In genomic region chr7:29414216-29414615, GRCh38 we compare ENCODE assay signal across 15 cellular contexts.
A peak's percentile ranks its signal among the peaks of the same experiment; 100 is the strongest.
DNase-seq lines count a peak whose midpoint lies in the region; ATAC-seq and TF ChIP-seq lines count a peak whose summit lies in the region.
"Had no signal": no experiment of that assay in that cellular context is flagged by ENCODE, and none has a peak within 500 bp of the region (broad histone marks: within the 10 kb centered on the region; RNA-seq: fewer than 3 reads in every experiment).

No MANE protein-coding gene starts in this region.

- H3K4me1 ChIP-seq in MM.1S (ENCODE audit: low read length) (peaks cover 36% of the 10 kb centered on the region), neural progenitor cell (no peaks in the 10 kb centered on the region), upper lobe of left lung (no peaks in the 10 kb centered on the region), ovary (ENCODE audit: insufficient read depth) (no peaks in the 10 kb centered on the region)

- H3F3A ChIP-seq in MM.1S (ENCODE audit: insufficient read depth, low read length) = peaks cover 12% of the 10 kb centered on the region; the same call in 1 of the 2 replicates
- H3F3A ChIP-seq in neural progenitor cell (ENCODE audit: low read depth) = no peaks in the 10 kb centered on the region

- 79 to 85% methylated on average over 9 to 10 of the region's 10 CpGs for WGBS in upper lobe of left lung, 2 donors
- WGBS in ovary, 3 donors = 94 to 96% (median 95%) methylated on average over 10 of the region's 10 CpGs

- TF ChIP-seq POLR2A in upper lobe of left lung (IDR thresholded peaks at IDR 0.05) (no peak), ovary (IDR thresholded peaks at IDR 0.05) (no peak)

- intact Hi-C loops in activated T-helper 2 cell treated with anti-CD3 and anti-CD28 coated beads, Interferon-gamma antibody, Interleukin-2, Interleukin-4, amounts not matched to agents 10 μg/mL and 5 μg/mL and 100 μg/mL, durations not matched to agents 14 hours and 24 hours and 36 hours (cut with micrococcal nuclease) = no loop called here
- intact Hi-C loops in ovary (cut with DNase I) = loop anchor here in 1 of 4 donors (10.0 kb wide), 1 partner anchor 489 kb away; no protein-coding TSS in a partner anchor

- H3K4me3 ChIP-seq in MM.1S (ENCODE audit: low read length) = no peak overlapping the region
- H3K4me3 ChIP-seq in neural progenitor cell = no peak overlapping the region
- H3K4me3 ChIP-seq in upper lobe of left lung = no peak overlapping the region
- no peak overlapping the region for H3K4me3 ChIP-seq in ovary

- H3K79me2 ChIP-seq in MM.1S (ENCODE audit: low read length) (no peaks in the 10 kb centered on the region), neural progenitor cell (ENCODE audit: low read depth) (no peaks in the 10 kb centered on the region)

- H4K20me1 ChIP-seq in MM.1S (ENCODE audit: insufficient read depth, low read length) (no peaks in the 10 kb centered on the region), neural progenitor cell (ENCODE audit: low read depth) (no peaks in the 10 kb centered on the region)

- H3K27me3 ChIP-seq in MM.1S (replicated peaks; ENCODE audit: insufficient read depth, low read length) (no peaks in the 10 kb centered on the region), neural progenitor cell (no peaks in the 10 kb centered on the region), upper lobe of left lung (no peaks in the 10 kb centered on the region), ovary (no peaks in the 10 kb centered on the region)

- H2AFZ ChIP-seq in MM.1S (ENCODE audit: low read length) (no peak overlapping the region), neural progenitor cell (replicated peaks) (no peak overlapping the region)

- TF ChIP-seq CTCF in MM.1S (IDR thresholded peaks at IDR 0.05; ENCODE audit: low read length) = no peak
- TF ChIP-seq CTCF in neural progenitor cell (IDR thresholded peaks at IDR 0.05) = no peak
- no peak for TF ChIP-seq CTCF in upper lobe of left lung (IDR thresholded peaks at IDR 0.05)
- no peak for TF ChIP-seq CTCF in ovary (IDR thresholded peaks at IDR 0.05)

- H3K27ac ChIP-seq in MM.1S (ENCODE audit: low read length) = no peak overlapping the region
- H3K27ac ChIP-seq in neural progenitor cell = no peak overlapping the region
- H3K27ac ChIP-seq in upper lobe of left lung = no peak overlapping the region
- no peak overlapping the region for H3K27ac ChIP-seq in ovary
- H3K27ac ChIP-seq: C4-2B had no signal

- H3K9me3 Mint-ChIP-seq in immature natural killer cell (no peaks in the 10 kb centered on the region), neural progenitor cell (no peaks in the 10 kb centered on the region)
- no peaks in the 10 kb centered on the region for H3K9me3 Mint-ChIP-seq in activated T-helper 2 cell treated with anti-CD3 and anti-CD28 coated beads, Interferon-gamma antibody, Interleukin-2, Interleukin-4, amounts not matched to agents 10 μg/mL and 5 μg/mL and 100 μg/mL, durations not matched to agents 14 hours and 24 hours and 36 hours
- H3K9me3 Mint-ChIP-seq: CD4-positive, alpha-beta T cell; H9; IgD-negative memory B cell had no signal

- no peaks in the 10 kb centered on the region for H3K9me2 ChIP-seq in MM.1S (replicated peaks; ENCODE audit: insufficient read depth, low read length)

- no peaks in the 10 kb centered on the region for H3K9me3 ChIP-seq in MM.1S (replicated peaks; ENCODE audit: insufficient read depth, low read length)
- H3K9me3 ChIP-seq in neural progenitor cell (ENCODE audit: low read depth) = no peaks in the 10 kb centered on the region
- H3K9me3 ChIP-seq in upper lobe of left lung = no peaks in the 10 kb centered on the region
- no peaks in the 10 kb centered on the region for H3K9me3 ChIP-seq in ovary
- H3K9me3 ChIP-seq: Caco-2 had no signal

- H3K27ac Mint-ChIP-seq in immature natural killer cell = peak overlapping the region in 1 of 6 donors; percentile 31
- H3K27ac Mint-ChIP-seq in neural progenitor cell = peak overlapping the region; percentile 50
- H3K27ac Mint-ChIP-seq in activated T-helper 2 cell treated with anti-CD3 and anti-CD28 coated beads, Interferon-gamma antibody, Interleukin-2, Interleukin-4, amounts not matched to agents 10 μg/mL and 5 μg/mL and 100 μg/mL, durations not matched to agents 14 hours and 24 hours and 36 hours = no peak overlapping the region
- H3K27ac Mint-ChIP-seq: CD4-positive, alpha-beta T cell; H9; IgD-negative memory B cell had no signal

- DNase-seq in MM.1S (no peak), immature natural killer cell (peak in 2 of 3 donors; percentile 11 to 12), neural progenitor cell (ENCODE audit: low spot score) (no peak), upper lobe of left lung (no peak), ovary (no peak)
- DNase-seq in activated T-helper 2 cell treated with anti-CD3 and anti-CD28 coated beads, Interferon-gamma antibody, Interleukin-2, Interleukin-4, amounts not matched to agents 10 μg/mL and 5 μg/mL and 100 μg/mL, durations not matched to agents 14 hours and 24 hours and 36 hours (ENCODE audit: low spot score) = no peak
- no peak for DNase-seq in effector CD4-positive, alpha-beta T cell
- DNase-seq: AML-193; Caco-2; CD4-positive, alpha-beta T cell; GOT3; H9 had no signal

- H3K27me3 Mint-ChIP-seq in immature natural killer cell (ENCODE audit: low read depth in 3 of 3) = peaks cover 0 to 4% (median 0%) of the 10 kb centered on the region in 3 donors
- H3K27me3 Mint-ChIP-seq in neural progenitor cell (ENCODE audit: insufficient read depth, low read depth) = peaks cover 2% of the 10 kb centered on the region
- peaks cover 4% of the 10 kb centered on the region for H3K27me3 Mint-ChIP-seq in activated T-helper 2 cell treated with anti-CD3 and anti-CD28 coated beads, Interferon-gamma antibody, Interleukin-2, Interleukin-4, amounts not matched to agents 10 μg/mL and 5 μg/mL and 100 μg/mL, durations not matched to agents 14 hours and 24 hours and 36 hours (ENCODE audit: low read depth)
- H3K27me3 Mint-ChIP-seq: CD4-positive, alpha-beta T cell had no signal

- H3K4me1 Mint-ChIP-seq in immature natural killer cell (peaks cover 11 to 18% of the 10 kb centered on the region in 2 donors), neural progenitor cell (no peaks in the 10 kb centered on the region)
- H3K4me1 Mint-ChIP-seq in activated T-helper 2 cell treated with anti-CD3 and anti-CD28 coated beads, Interferon-gamma antibody, Interleukin-2, Interleukin-4, amounts not matched to agents 10 μg/mL and 5 μg/mL and 100 μg/mL, durations not matched to agents 14 hours and 24 hours and 36 hours (ENCODE audit: low read depth) = no peaks in the 10 kb centered on the region
- H3K4me1 Mint-ChIP-seq: IgD-negative memory B cell had no signal

- no peak for TF ChIP-seq EP300 in upper lobe of left lung (IDR thresholded peaks at IDR 0.05)
- no peak for TF ChIP-seq EP300 in ovary (IDR thresholded peaks at IDR 0.05)

- H3K36me3 ChIP-seq in MM.1S (replicated peaks; ENCODE audit: insufficient read depth, low read length) (no peaks in the 10 kb centered on the region), neural progenitor cell (no peaks in the 10 kb centered on the region), upper lobe of left lung (no peaks in the 10 kb centered on the region), ovary (no peaks in the 10 kb centered on the region)

- H3K36me3 Mint-ChIP-seq in immature natural killer cell = peaks cover 0 to 13% (median 9%) of the 10 kb centered on the region in 3 donors
- H3K36me3 Mint-ChIP-seq in neural progenitor cell = no peaks in the 10 kb centered on the region
- H3K36me3 Mint-ChIP-seq in activated T-helper 2 cell treated with anti-CD3 and anti-CD28 coated beads, Interferon-gamma antibody, Interleukin-2, Interleukin-4, amounts not matched to agents 10 μg/mL and 5 μg/mL and 100 μg/mL, durations not matched to agents 14 hours and 24 hours and 36 hours (ENCODE audit: low read depth) = no peaks in the 10 kb centered on the region
- H3K36me3 Mint-ChIP-seq: IgD-negative memory B cell had no signal

- H3K4me2 ChIP-seq in MM.1S (ENCODE audit: low read depth, low read length) (peak overlapping the region; percentile 42), neural progenitor cell (no peak overlapping the region)

- no peak for ATAC-seq in upper lobe of left lung (ENCODE audit: low FRiP score in 2 of 2)
- ATAC-seq: HepG2 had no signal

- H3K9ac ChIP-seq in MM.1S (ENCODE audit: low read length) (no peak overlapping the region), neural progenitor cell (no peak overlapping the region)

- peak overlapping the region in 3 of 5 donors; percentile 12 to 57 (median 51) for H3K4me3 Mint-ChIP-seq in immature natural killer cell
- H3K4me3 Mint-ChIP-seq in neural progenitor cell = no peak overlapping the region
- H3K4me3 Mint-ChIP-seq in activated T-helper 2 cell treated with anti-CD3 and anti-CD28 coated beads, Interferon-gamma antibody, Interleukin-2, Interleukin-4, amounts not matched to agents 10 μg/mL and 5 μg/mL and 100 μg/mL, durations not matched to agents 14 hours and 24 hours and 36 hours (ENCODE audit: low read depth) = no peak overlapping the region
- H3K4me3 Mint-ChIP-seq: CD4-positive, alpha-beta T cell; H9; IgD-negative memory B cell had no signal

Comparison
In these comparisons a context has a peak if more than half of its experiments do, and no peak if none do; other contexts are left out.
1. DNase-seq: peak in immature natural killer cell (2 of 3); none in MM.1S (single experiment), neural progenitor cell (single experiment), activated T-helper 2 cell treated with anti-CD3 and anti-CD28 coated beads, Interferon-gamma antibody, Interleukin-2, Interleukin-4, amounts not matched to agents 10 μg/mL and 5 μg/mL and 100 μg/mL, durations not matched to agents 14 hours and 24 hours and 36 hours (single experiment), upper lobe of left lung (0 of 2), ovary (0 of 5) and effector CD4-positive, alpha-beta T cell (single experiment).
2. H3K4me3 Mint-ChIP-seq: peak in immature natural killer cell (3 of 5); none in neural progenitor cell (single experiment) and activated T-helper 2 cell treated with anti-CD3 and anti-CD28 coated beads, Interferon-gamma antibody, Interleukin-2, Interleukin-4, amounts not matched to agents 10 μg/mL and 5 μg/mL and 100 μg/mL, durations not matched to agents 14 hours and 24 hours and 36 hours (single experiment).